ENCODE assay signal across 9 cellular contexts in the genomic region with DNA sequence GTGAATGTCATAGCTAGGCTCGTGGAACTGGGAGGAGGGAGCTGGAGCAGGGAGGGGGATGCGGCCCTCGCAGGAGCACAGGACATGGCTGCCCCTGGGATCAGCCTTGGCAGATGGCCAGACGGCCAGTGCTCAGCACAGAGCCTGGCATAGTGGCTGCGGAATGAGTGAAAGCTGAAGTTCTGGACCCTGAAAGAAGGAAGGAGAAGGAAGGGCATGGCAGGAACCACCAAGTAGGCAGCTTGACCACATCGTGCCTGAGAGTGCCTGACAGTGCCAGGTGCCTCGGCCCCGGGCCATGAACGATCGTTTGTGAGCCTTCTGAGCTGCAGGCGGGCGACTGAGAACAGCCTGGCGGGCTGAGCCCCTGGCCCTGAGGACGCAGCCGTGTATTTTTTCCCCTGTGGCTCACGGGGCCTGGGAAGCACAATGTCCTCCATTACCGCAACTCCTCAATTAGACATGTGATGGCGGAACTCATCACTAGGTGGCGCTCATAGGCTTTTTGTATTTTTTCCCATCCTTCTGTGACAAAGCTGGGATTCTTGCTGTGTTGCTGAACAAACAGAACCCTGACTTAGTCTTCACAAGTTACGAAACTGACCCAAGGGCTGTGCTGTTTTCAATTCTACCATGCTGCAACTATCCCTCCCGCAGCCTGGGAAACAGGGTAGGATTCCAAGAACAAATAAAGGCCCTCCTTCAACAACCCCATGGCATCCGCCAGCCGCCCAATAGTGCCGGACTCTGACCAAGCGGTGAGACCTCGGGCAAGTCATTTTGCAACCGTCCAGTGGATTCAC. TPM values are rescaled to one million over a fixed set of nuclear protein-coding genes. Genes with fewer than 3 reads are reported as not detected.
DNase-seq lines count a peak whose midpoint lies in the region; ATAC-seq and TF ChIP-seq lines count a peak whose summit lies in the region.
"Had no signal": no experiment of that assay in that cellular context is flagged by ENCODE, and none has a peak within 500 bp of the region (broad histone marks: within the 10 kb centered on the region; RNA-seq: fewer than 3 reads in every experiment).

No MANE protein-coding gene starts in this region.

- TF ChIP-seq CTCF in dorsolateral prefrontal cortex (IDR thresholded peaks at IDR 0.05 in 54 of 56, conservative IDR thresholded peaks at IDR 0.05 in 2 of 56; ENCODE audit: low read depth in 1 of 56, partially characterized antibody in 56 of 56) = peak; percentile 69 to 93 (median 84)
- TF ChIP-seq CTCF in right lobe of liver (IDR thresholded peaks at IDR 0.05) = peak; percentile 72 to 83 (median 74)

- no peaks in the 10 kb centered on the region for H3K9me3 ChIP-seq in right lobe of liver

- 17% methylated on average over 16 of the region's 27 CpGs for WGBS in right lobe of liver (ENCODE audit: insufficient coverage, low coverage, low lambda C conversion rate, missing lambda C conversion rate)

- DNase-seq in COLO668 (lab: John Stamatoyannopoulos, UW; ENCODE audit: unreplicated experiment) (peak; percentile 88), HCEC 1CT (peak; percentile 77), NCI-H2227 treated with DMSO at 0.1 percent for 48 hours (lab: John Stamatoyannopoulos, UW) (peak; percentile 80), dorsolateral prefrontal cortex (peak; percentile 40 to 89 (median 72)), right lobe of liver (peak; percentile 38 to 74 (median 66))
- peak; percentile 70 for DNase-seq in activated CD4-positive, alpha-beta T cell treated with anti-CD3 and anti-CD28 coated beads for 48 hours
- peak; percentile 15 to 24 for DNase-seq in stimulated activated CD4-positive, alpha-beta T cell treated with anti-CD3 and anti-CD28 coated beads, Interleukin-4, amount 100 ng/mL, for 4 hours
- DNase-seq: activated B cell treated with CpG ODN at 0.5 μM for 24 hours had no signal

- no peaks in the 10 kb centered on the region for H3K36me3 ChIP-seq in right lobe of liver

- H3K27ac ChIP-seq in dorsolateral prefrontal cortex = peak overlapping the region in 57 of 59 donors; percentile 10 to 95 (median 81)
- no peak overlapping the region for H3K27ac ChIP-seq in right lobe of liver

- intact Hi-C loops in dorsolateral prefrontal cortex (cut with DNase I) = loop anchor here (2.0 kb wide), 2 partner anchors 46 to 70 kb away; no protein-coding TSS in a partner anchor
- intact Hi-C loops in right lobe of liver (cut with DNase I) = loop anchor here in 1 of 2 donors (5.0 kb wide), 1 partner anchor 47 kb away; a partner anchor contains a TSS

- no peaks in the 10 kb centered on the region for H3K27me3 ChIP-seq in dorsolateral prefrontal cortex
- H3K27me3 ChIP-seq in right lobe of liver = no peaks in the 10 kb centered on the region

- peak overlapping the region in 39 of 59 donors; percentile 1 to 59 (median 32) for H3K4me3 ChIP-seq in dorsolateral prefrontal cortex
- H3K4me3 ChIP-seq in right lobe of liver = peak overlapping the region in 1 of 3 donors; percentile 33

- H3K4me1 ChIP-seq in right lobe of liver = peaks cover 0 to 10% (median 0%) of the 10 kb centered on the region in 4 donors

- no peak for TF ChIP-seq POLR2A in right lobe of liver (IDR thresholded peaks at IDR 0.05)

- ATAC-seq in right lobe of liver (peak; percentile 94 to 97 (median 96)), GM21515 (IDR thresholded peaks at IDR 0.05; ENCODE audit: unreplicated experiment) (no peak)

RNA-seq across cellular contexts. Expression of a gene that starts 29.9 kb away (rescaled TPM):
- total RNA-seq in dorsolateral prefrontal cortex (1 to 10 TPM in 23 of 120 experiments, under 1 TPM in 56, not detected in 41; 0.44 to 2.0 (median 0.76) TPM), right lobe of liver (under 1 TPM in 2 of 6 experiments, not detected in 4; 0.20 to 0.31 TPM)
- total RNA-seq: activated B cell treated with CpG ODN at 0.5 μM for 24 hours had no signal

RNA-seq across cellular contexts. Expression of a gene that starts 48.2 kb away (rescaled TPM):
- under 1 TPM in 36 of 120 experiments, not detected in 84; 0.06 to 0.47 (median 0.14) TPM for total RNA-seq in dorsolateral prefrontal cortex
- not detected for total RNA-seq in right lobe of liver
- total RNA-seq: activated B cell treated with CpG ODN at 0.5 μM for 24 hours had no signal

Comparison
In these comparisons a context has a peak if more than half of its experiments do, and no peak if none do; other contexts are left out.
1. DNase-seq: peak in every context shown above with its lines; median percentile 88 in COLO668; 80 in NCI-H2227 treated with DMSO at 0.1 percent for 48 hours; 77 in HCEC 1CT; 72 in dorsolateral prefrontal cortex; 70 in activated CD4-positive, alpha-beta T cell treated with anti-CD3 and anti-CD28 coated beads for 48 hours; 66 in right lobe of liver; 20 in stimulated activated CD4-positive, alpha-beta T cell treated with anti-CD3 and anti-CD28 coated beads, Interleukin-4, amount 100 ng/mL, for 4 hours.
2. H3K27ac ChIP-seq: peak in dorsolateral prefrontal cortex (57 of 59); none in right lobe of liver (0 of 3).